ENCODE assay signal across 1 cellular context in the genomic region with DNA sequence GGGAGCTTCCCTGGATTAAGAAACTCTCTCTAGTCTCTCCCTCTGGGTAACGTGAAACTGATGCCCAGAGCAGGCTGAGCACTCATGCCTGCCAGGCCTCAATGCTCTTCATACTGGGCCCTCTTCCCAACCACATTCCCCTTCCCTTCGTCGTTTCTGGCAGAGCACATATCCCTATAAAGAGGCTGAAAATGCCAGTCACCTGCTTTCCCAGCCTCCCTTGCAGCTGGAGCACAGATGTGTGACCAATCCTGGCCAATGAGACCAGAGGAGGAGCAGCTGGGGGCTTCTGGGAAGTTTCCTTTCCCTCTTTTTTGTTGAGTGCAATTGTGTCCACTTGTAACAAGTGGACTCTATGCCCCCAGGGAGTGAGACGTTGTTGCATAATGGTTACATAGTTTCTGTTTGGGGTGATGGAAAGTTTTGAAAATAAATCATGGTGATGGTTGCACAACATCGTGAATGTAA.
TF ChIP-seq lines count a peak whose summit lies in the region.

No MANE protein-coding gene starts in this region.

TF ChIP-seq in HepG2, 621 proteins besides CTCF, POLR2A, EP300 and RAD21 (continued from another document):
- TF ChIP-seq ELF4 (CRISPR knock-in tag; IDR thresholded peaks at IDR 0.05; ENCODE audit: borderline replicate concordance) (no peak), ZNF143 (CRISPR knock-in tag; IDR thresholded peaks at IDR 0.05) (peak; percentile 62), HNF4A (CRISPR knock-in tag; IDR thresholded peaks at IDR 0.05) (peak; percentile 33; the same call in 1 of the 2 replicates), FOSL2 (CRISPR knock-in tag; IDR thresholded peaks at IDR 0.05) (0 out of 2 replicates have a peak, but pooled peaks have one; percentile 7), NFYB (CRISPR knock-in tag; IDR thresholded peaks at IDR 0.05) (peak; percentile 43; the same call in 1 of the 2 replicates)
